Comparison of ENCODE assay signal across 8 cellular contexts in genomic region chr2:219997341-219997851, GRCh38.
A peak's percentile ranks its signal among the peaks of the same experiment; 100 is the strongest.
DNase-seq lines count a peak whose midpoint lies in the region; ATAC-seq and TF ChIP-seq lines count a peak whose summit lies in the region.

No MANE protein-coding gene starts in this region.

- peak; percentile 71 for TF ChIP-seq CTCF in cardiac muscle cell (IDR thresholded peaks at IDR 0.05; ENCODE audit: low read depth, low read length)

- intact Hi-C loops in cardiac septum (cut with DNase I), result loop anchor here (10.0 kb wide), 1 partner anchor 1577 kb away; the partner anchor contains the start of gene EPHA4

- H3K4me1 ChIP-seq in cardiac muscle cell (ENCODE audit: low read depth), result no peaks in the 10 kb centered on the region

- DNase-seq in cardiac muscle cell (ENCODE audit: low read depth in 1 of 2, low spot score in 1 of 2), result peak; percentile 64 to 74
- DNase-seq in cardiac septum (ENCODE audit: low spot score), result no peak
- DNase-seq in NCI-H774 (lab: John Stamatoyannopoulos, UW), result peak; percentile 30
- peak; percentile 76 for DNase-seq in retina
- no peak for DNase-seq in SW480 (ENCODE audit: low spot score)
- no peak for DNase-seq in DMS153 treated with DMSO at 0.1 percent for 48 hours (lab: John Stamatoyannopoulos, UW; ENCODE audit: unreplicated experiment)

- no peaks in the 10 kb centered on the region for H3K27me3 ChIP-seq in cardiac muscle cell

- ATAC-seq in esophagus mucosa (peak; percentile 63), GM18858 (IDR thresholded peaks at IDR 0.05; ENCODE audit: unreplicated experiment) (no peak)

- no peaks in the 10 kb centered on the region for H3K36me3 ChIP-seq in cardiac muscle cell

- H3K27ac ChIP-seq in cardiac muscle cell, result no peak overlapping the region

- H3K4me3 ChIP-seq in cardiac muscle cell, result no peak overlapping the region

- H3K9me3 ChIP-seq in cardiac muscle cell (ENCODE audit: low read depth), result no peaks in the 10 kb centered on the region

Comparison
In these comparisons a context has a peak if more than half of its experiments do, and no peak if none do; other contexts are left out.
1. DNase-seq: peak in cardiac muscle cell (2 of 2), NCI-H774 (single experiment) and retina (single experiment); none in cardiac septum (single experiment), SW480 (single experiment) and DMS153 treated with DMSO at 0.1 percent for 48 hours (single experiment).